In genomic region chr14:38197001-38197760, GRCh38 we compare ENCODE assay signal across 9 cellular contexts. TPM values are rescaled to one million over a fixed set of nuclear protein-coding genes. Genes with fewer than 3 reads are reported as not detected.
DNase-seq lines count a peak whose midpoint lies in the region; ATAC-seq, FAIRE-seq and TF ChIP-seq lines count a peak whose summit lies in the region.
"Had no signal": no experiment of that assay in that cellular context is flagged by ENCODE, and none has a peak within 500 bp of the region (broad histone marks: within the 10 kb centered on the region; RNA-seq: fewer than 3 reads in every experiment).

No MANE protein-coding gene starts in this region.

- 0 out of 5 replicates have a peak, but pooled peaks of 1 of the 2 experiments have one; percentile 21 for TF ChIP-seq RAD21 in A549 (conservative IDR thresholded peaks at IDR 0.05 in 1 of 2, IDR thresholded peaks at IDR 0.05 in 1 of 2)

- CTCF ChIA-PET in A549 (lab: Yijun Ruan, JAX), result interaction anchor here (0.6 to 1.7 kb wide), 12 partner anchors 8 to 610 kb away, joined by 3 to 8 read pairs (median 4); no protein-coding TSS in a partner anchor
- CTCF ChIA-PET in WTC11 (lab: Charles Lee), result interaction anchor here (0.8 to 2.1 kb wide), 2 partner anchors 211 to 403 kb away, joined by 3 to 6 read pairs; no protein-coding TSS in a partner anchor

- H3K4me1 ChIP-seq in A549, result no peaks in the 10 kb centered on the region

- no peak for FAIRE-seq in A549 (lab: Jason Lieb, UNC)

- no peak overlapping the region for H3K4me2 ChIP-seq in A549

- TF ChIP-seq POLR2A in A549 (IDR thresholded peaks at IDR 0.05; ENCODE audit: low read length), result no peak

- no peak overlapping the region for H3K4me3 ChIP-seq in A549
- no peak overlapping the region for H3K4me3 ChIP-seq in kidney epithelial cell (ENCODE audit: low read depth, low read length)

- ATAC-seq in A549, result no peak
- ATAC-seq in WTC11, result no peak
- no peak for ATAC-seq in HG03439 (IDR thresholded peaks at IDR 0.05; ENCODE audit: unreplicated experiment)

- DNase-seq in A549 (ENCODE audit: low read depth in 1 of 2, low spot score in 1 of 2) (no peak), WTC11 (ENCODE audit: low spot score) (no peak), kidney epithelial cell (ENCODE audit: low read depth) (no peak), NCI-H524 treated with DMSO at 0.1 percent for 48 hours (lab: John Stamatoyannopoulos, UW) (no peak), ureter (ENCODE audit: low spot score) (no peak)
- no peak for DNase-seq in NK-92 treated with Interleukin-12 subunit alpha and Interleukin-12 subunit beta, amount 100 ng/mL, for 24 hours (lab: John Stamatoyannopoulos, UW)

- H3K27me3 ChIP-seq in kidney epithelial cell (ENCODE audit: control insufficient read depth, insufficient read depth, low read length), result no peaks in the 10 kb centered on the region

- no peaks in the 10 kb centered on the region for H3K36me3 ChIP-seq in kidney epithelial cell (ENCODE audit: control insufficient read depth, insufficient read depth, low read length)

- peaks cover 4% of the 10 kb centered on the region; the same call in 1 of the 2 replicates for H3K27me3 Mint-ChIP-seq in WTC11 (ENCODE audit: low read depth)

- TF ChIP-seq EP300 in A549 (IDR thresholded peaks at IDR 0.05), result no peak

- TF ChIP-seq CTCF in A549 (IDR thresholded peaks at IDR 0.05) (peak; percentile 47), GM12872 (IDR thresholded peaks at IDR 0.05; ENCODE audit: insufficient read depth, low read depth, low read length) (peak; percentile 35; the same call in 1 of the 3 replicates), WTC11 (IDR thresholded peaks at IDR 0.05) (no peak), kidney epithelial cell (IDR thresholded peaks at IDR 0.05; ENCODE audit: insufficient read depth, low read length, poor library complexity, severe bottlenecking) (peak; percentile 45)

- peak overlapping the region; percentile 93 for H3K4me3 Mint-ChIP-seq in WTC11

- peak overlapping the region; percentile 97 for H3K27ac Mint-ChIP-seq in WTC11

- H3K9me3 Mint-ChIP-seq in WTC11, result no peaks in the 10 kb centered on the region

- H3K9me3 ChIP-seq in A549, result no peaks in the 10 kb centered on the region

- POLR2A ChIA-PET in A549 (lab: Yijun Ruan, JAX), result no interaction called here
- POLR2A ChIA-PET in WTC11 (lab: Charles Lee), result interaction anchor here (0.6 kb wide), 1 partner anchor 1733 kb away, joined by 4 read pairs; no protein-coding TSS in a partner anchor

- no peak overlapping the region for H3K27ac ChIP-seq in A549

- H3K4me1 Mint-ChIP-seq in WTC11, result peaks cover 61% of the 10 kb centered on the region

- H3K36me3 Mint-ChIP-seq in WTC11, result peaks cover 85% of the 10 kb centered on the region

TF ChIP-seq in A549, 52 proteins besides CTCF, POLR2A, EP300 and RAD21:
- TF ChIP-seq ZNF302 (CRISPR knock-in tag; IDR thresholded peaks at IDR 0.05), result no peak
- TF ChIP-seq CHD4 (IDR thresholded peaks at IDR 0.05; ENCODE audit: borderline replicate concordance), result no peak
- no peak for TF ChIP-seq HEYL (CRISPR knock-in tag; IDR thresholded peaks at IDR 0.05)
- TF ChIP-seq HDAC2 (IDR thresholded peaks at IDR 0.05), result no peak
- TF ChIP-seq, protein P1, sequence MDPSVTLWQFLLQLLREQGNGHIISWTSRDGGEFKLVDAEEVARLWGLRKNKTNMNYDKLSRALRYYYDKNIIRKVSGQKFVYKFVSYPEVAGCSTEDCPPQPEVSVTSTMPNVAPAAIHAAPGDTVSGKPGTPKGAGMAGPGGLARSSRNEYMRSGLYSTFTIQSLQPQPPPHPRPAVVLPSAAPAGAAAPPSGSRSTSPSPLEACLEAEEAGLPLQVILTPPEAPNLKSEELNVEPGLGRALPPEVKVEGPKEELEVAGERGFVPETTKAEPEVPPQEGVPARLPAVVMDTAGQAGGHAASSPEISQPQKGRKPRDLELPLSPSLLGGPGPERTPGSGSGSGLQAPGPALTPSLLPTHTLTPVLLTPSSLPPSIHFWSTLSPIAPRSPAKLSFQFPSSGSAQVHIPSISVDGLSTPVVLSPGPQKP (IDR thresholded peaks at IDR 0.05; ENCODE audit: low read depth, low read length), result no peak
- no peak for TF ChIP-seq NPAS2 (CRISPR knock-in tag; IDR thresholded peaks at IDR 0.05; ENCODE audit: borderline replicate concordance)
- no peak for TF ChIP-seq ESRRA (IDR thresholded peaks at IDR 0.05; ENCODE audit: borderline replicate concordance, low read length)
- peak; percentile 43; the same call in 2 of the 3 replicates for TF ChIP-seq SMC3 (IDR thresholded peaks at IDR 0.05)

TF ChIP-seq in WTC11, 78 proteins besides CTCF, POLR2A, EP300 and RAD21 (continues in another document):
- TF ChIP-seq, protein P2, sequence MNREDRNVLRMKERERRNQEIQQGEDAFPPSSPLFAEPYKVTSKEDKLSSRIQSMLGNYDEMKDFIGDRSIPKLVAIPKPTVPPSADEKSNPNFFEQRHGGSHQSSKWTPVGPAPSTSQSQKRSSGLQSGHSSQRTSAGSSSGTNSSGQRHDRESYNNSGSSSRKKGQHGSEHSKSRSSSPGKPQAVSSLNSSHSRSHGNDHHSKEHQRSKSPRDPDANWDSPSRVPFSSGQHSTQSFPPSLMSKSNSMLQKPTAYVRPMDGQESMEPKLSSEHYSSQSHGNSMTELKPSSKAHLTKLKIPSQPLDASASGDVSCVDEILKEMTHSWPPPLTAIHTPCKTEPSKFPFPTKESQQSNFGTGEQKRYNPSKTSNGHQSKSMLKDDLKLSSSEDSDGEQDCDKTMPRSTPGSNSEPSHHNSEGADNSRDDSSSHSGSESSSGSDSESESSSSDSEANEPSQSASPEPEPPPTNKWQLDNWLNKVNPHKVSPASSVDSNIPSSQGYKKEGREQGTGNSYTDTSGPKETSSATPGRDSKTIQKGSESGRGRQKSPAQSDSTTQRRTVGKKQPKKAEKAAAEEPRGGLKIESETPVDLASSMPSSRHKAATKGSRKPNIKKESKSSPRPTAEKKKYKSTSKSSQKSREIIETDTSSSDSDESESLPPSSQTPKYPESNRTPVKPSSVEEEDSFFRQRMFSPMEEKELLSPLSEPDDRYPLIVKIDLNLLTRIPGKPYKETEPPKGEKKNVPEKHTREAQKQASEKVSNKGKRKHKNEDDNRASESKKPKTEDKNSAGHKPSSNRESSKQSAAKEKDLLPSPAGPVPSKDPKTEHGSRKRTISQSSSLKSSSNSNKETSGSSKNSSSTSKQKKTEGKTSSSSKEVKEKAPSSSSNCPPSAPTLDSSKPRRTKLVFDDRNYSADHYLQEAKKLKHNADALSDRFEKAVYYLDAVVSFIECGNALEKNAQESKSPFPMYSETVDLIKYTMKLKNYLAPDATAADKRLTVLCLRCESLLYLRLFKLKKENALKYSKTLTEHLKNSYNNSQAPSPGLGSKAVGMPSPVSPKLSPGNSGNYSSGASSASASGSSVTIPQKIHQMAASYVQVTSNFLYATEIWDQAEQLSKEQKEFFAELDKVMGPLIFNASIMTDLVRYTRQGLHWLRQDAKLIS (CRISPR knock-in tag; IDR thresholded peaks at IDR 0.05; ENCODE audit: borderline replicate concordance), result 0 out of 2 replicates have a peak, but pooled peaks have one; percentile 40
- TF ChIP-seq ZNF317 (CRISPR knock-in tag; IDR thresholded peaks at IDR 0.05; ENCODE audit: borderline replicate concordance, low read depth) (no peak), ZNF263 (CRISPR knock-in tag; IDR thresholded peaks at IDR 0.05; ENCODE audit: low read depth) (no peak), NFATC4 (CRISPR knock-in tag; IDR thresholded peaks at IDR 0.05) (0 out of 2 replicates have a peak, but pooled peaks have one; percentile 12), E2F1 (CRISPR knock-in tag; IDR thresholded peaks at IDR 0.05) (no peak)
- TF ChIP-seq, protein P3, sequence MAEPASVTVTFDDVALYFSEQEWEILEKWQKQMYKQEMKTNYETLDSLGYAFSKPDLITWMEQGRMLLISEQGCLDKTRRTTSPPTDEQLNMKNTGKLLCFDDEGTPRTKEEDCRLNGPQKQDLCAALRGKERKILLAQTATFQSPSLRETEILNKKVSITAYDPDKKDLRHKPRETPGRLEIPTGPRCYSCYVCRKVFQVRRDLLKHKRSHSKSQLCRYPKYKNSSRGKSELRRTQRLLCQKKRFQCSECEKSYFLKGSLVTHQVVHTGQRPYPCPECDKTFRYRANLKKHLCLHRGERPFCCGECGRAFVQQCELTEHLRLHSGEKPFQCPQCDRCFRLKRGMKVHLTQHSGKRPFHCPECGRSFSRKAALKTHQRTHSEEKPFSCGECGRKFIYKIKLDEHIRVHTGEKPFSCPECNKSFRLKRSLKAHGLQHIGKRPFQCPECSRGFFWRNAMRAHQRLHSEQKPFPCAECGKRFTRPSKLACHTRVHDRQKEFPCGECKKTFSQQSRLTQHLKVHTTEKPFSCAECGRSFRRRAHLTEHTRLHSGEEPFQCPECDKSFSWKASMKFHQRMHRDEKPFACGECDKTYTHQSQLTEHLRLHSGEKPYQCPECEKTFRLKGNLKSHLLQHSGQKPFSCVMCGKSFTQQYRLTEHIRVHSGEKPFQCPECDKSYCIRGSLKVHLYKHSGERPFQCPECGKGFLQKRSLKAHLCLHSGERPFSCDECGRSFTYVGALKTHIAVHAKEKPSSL (CRISPR knock-in tag; conservative IDR thresholded peaks at IDR 0.05), result peak; percentile 51; the same call in 1 of the 2 replicates
- TF ChIP-seq, protein P4, sequence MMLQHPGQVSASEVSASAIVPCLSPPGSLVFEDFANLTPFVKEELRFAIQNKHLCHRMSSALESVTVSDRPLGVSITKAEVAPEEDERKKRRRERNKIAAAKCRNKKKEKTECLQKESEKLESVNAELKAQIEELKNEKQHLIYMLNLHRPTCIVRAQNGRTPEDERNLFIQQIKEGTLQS (CRISPR knock-in tag; conservative IDR thresholded peaks at IDR 0.05), result no peak

RNA-seq across cellular contexts. Expression of gene SSTR1, which starts 10.5 kb away (rescaled TPM):
- not detected in 2 replicates for polyA plus RNA-seq in A549 (2011; rRNA removed)
- not detected in 2 replicates for polyA plus RNA-seq in A549 (2012; cell fraction: cytosol; rRNA removed)
- not detected in 2 replicates for polyA plus RNA-seq in A549 (2012; cell fraction: nucleus; rRNA removed)
- not detected in 3 replicates for polyA plus RNA-seq in A549 (2017; fragmentation: RNase III; extraction: RNeasy Plus Mini Kit Qiagen cat#74134 plus additional on column Dnase treatment)
- not detected in 2 replicates for polyA minus RNA-seq in A549 (2011; rRNA and poly(A)+ RNA removed)
- total RNA-seq in WTC11 (2021), result 1.7 to 1.9 TPM (median 1.7 TPM) in 3 replicates
- 0.21 and 0.67 TPM in 2 replicates for total RNA-seq in kidney epithelial cell
- 2.9 TPM for total RNA-seq in ureter
- total RNA-seq: activated CD8-positive, alpha-beta memory T cell treated with anti-CD3 and anti-CD28 coated beads for 36 hours had no signal

RNA-seq across cellular contexts. Expression of gene CLEC14A, which starts 58.7 kb away (rescaled TPM):
- polyA plus RNA-seq in A549 (2011; rRNA removed) (not detected in 2 replicates), A549 (2017; fragmentation: RNase III; extraction: RNeasy Plus Mini Kit Qiagen cat#74134 plus additional on column Dnase treatment) (not detected in 3 replicates)
- not detected in 2 replicates for polyA plus RNA-seq in A549 (2012; cell fraction: cytosol; rRNA removed)
- polyA plus RNA-seq in A549 (2012; cell fraction: nucleus; rRNA removed), result not detected in 2 replicates
- polyA minus RNA-seq in A549 (2011; rRNA and poly(A)+ RNA removed), result not detected in 2 replicates
- total RNA-seq in WTC11 (2021) (0.09 to 0.23 TPM (median 0.15 TPM) in 3 replicates), kidney epithelial cell (0.27 and 0.58 TPM in 2 replicates), ureter (18.6 TPM)
- total RNA-seq: activated CD8-positive, alpha-beta memory T cell treated with anti-CD3 and anti-CD28 coated beads for 36 hours had no signal

Comparison
In these comparisons a context has a peak if more than half of its experiments do, and no peak if none do; other contexts are left out.
1. RNA of gene CLEC14A, which starts 58.7 kb away (total RNA-seq): 18.6 TPM in ureter (single experiment); 0.27 to 0.58 TPM in kidney epithelial cell and 0.09 to 0.23 TPM in WTC11; every median in the first group is over 10 times any median in the second.
2. Of the 8 proteins assayed by ChIP-seq in both WTC11 and A549: peak only in WTC11: none; only in A549: CTCF; in both: none; in neither: 7.